Comparison of ENCODE assay signal across 7 cellular contexts in the genomic region with DNA sequence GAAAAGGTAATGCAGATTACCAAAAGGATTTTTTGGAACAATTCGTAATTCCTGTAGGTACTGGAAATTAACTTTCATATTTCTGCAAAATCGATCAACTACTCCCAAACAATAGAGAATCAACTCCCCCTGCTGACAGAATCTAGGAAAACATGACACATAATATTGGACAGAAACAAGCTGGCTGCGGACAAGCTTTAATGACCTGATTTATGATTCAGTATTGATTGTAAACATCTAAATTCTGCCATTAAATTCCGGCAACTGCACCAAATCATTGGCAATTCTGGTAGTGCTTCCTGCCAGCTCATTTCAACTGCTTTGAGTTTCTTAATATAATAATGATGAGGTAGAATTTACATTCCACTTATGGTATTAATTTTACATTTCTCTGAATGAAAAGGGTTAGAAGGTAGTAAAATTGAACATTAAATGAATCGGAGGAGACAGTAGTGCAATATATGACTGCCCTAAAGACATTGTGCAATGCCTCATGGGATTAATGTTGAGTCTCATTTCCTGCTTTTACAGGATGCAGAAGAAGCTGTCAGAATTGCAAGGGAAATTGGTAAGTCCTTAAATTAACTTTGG.
A peak's percentile ranks its signal among the peaks of the same experiment; 100 is the strongest.
DNase-seq lines count a peak whose midpoint lies in the region; ATAC-seq, FAIRE-seq and TF ChIP-seq lines count a peak whose summit lies in the region.

No MANE protein-coding gene starts in this region.

- SMC1A ChIA-PET in GM12878 (lab: Charles Lee; ENCODE audit: uncharacterized antibody, unreplicated experiment): interaction anchor here (0.5 to 3.7 kb wide), 12 partner anchors 147 to 706 kb away, joined by 3 to 33 read pairs (median 4); a partner anchor contains a TSS

- H3K9ac ChIP-seq in GM12878 (ENCODE audit: control insufficient read depth, insufficient read depth, low read length): no peak overlapping the region

- no TSS peak for BruUV-seq in GM12878 (replicated peaks; lab: Mats Ljungman, UMichigan)

- H3K36me3 ChIP-seq in HAP-1 (replicated peaks) (no peaks in the 10 kb centered on the region), GM12878 (ENCODE audit: control insufficient read depth in 2 of 2, insufficient read depth in 2 of 2, low read length in 1 of 2) (no peaks in the 10 kb centered on the region), vagina (no peaks in the 10 kb centered on the region)

- TF ChIP-seq RAD21 in GM12878 (IDR thresholded peaks at IDR 0.05; ENCODE audit: insufficient read depth, low read depth, low read length): peak; percentile 83

- RAD21 ChIA-PET in GM12878 (lab: Charles Lee; ENCODE audit: unreplicated experiment): interaction anchor here (0.6 to 1.7 kb wide), 21 partner anchors 9 to 965 kb away, joined by 3 to 18 read pairs (median 4); a partner anchor contains a TSS

- H3K9me3 ChIP-seq in HAP-1 (no peaks in the 10 kb centered on the region), GM12878 (replicated peaks; ENCODE audit: control insufficient read depth, insufficient read depth, low read length) (no peaks in the 10 kb centered on the region), vagina (no peaks in the 10 kb centered on the region)

- in situ Hi-C loops in HAP-1 (cut with MboI; ENCODE audit: low sequenced_read_pairs) (loop anchor here (10.0 kb wide), 3 partner anchors 251 to 581 kb away; a partner anchor contains a TSS), GM12878 (cut with MboI) (loop anchor here (5.0 to 10.0 kb wide), 3 partner anchors 279 to 581 kb away; no protein-coding TSS in a partner anchor)

- H3K27ac ChIP-seq in GM12878 (ENCODE audit: control insufficient read depth, insufficient read depth) (no peak overlapping the region), vagina (no peak overlapping the region)

- H3K4me2 ChIP-seq in GM12878 (ENCODE audit: control insufficient read depth, insufficient read depth): no peak overlapping the region; the same call in 1 of the 2 replicates

- peak; percentile 49 for DNase-seq in DMS153 treated with DMSO at 0.1 percent for 48 hours (lab: John Stamatoyannopoulos, UW; ENCODE audit: unreplicated experiment)
- DNase-seq in HAP-1 (ENCODE audit: low spot score in 2 of 2): peak; percentile 38 to 40
- peak; percentile 55 for DNase-seq in NCI-H345 (lab: John Stamatoyannopoulos, UW)
- no peak for DNase-seq in GM12878 (ENCODE audit: low read depth, low spot score)
- DNase-seq in kidney tubule cell (ENCODE audit: low spot score): peak; percentile 58
- no peak for DNase-seq in vagina (ENCODE audit: extremely low spot score in 2 of 2)
- no peak for DNase-seq in midbrain (lab: John Stamatoyannopoulos, UW)

- peaks cover 5% of the 10 kb centered on the region; the same call in 1 of the 2 replicates for H3K4me1 ChIP-seq in HAP-1
- H3K4me1 ChIP-seq in GM12878 (ENCODE audit: control insufficient read depth, insufficient read depth, low read length): no peaks in the 10 kb centered on the region; the same call in none of the 2 replicates
- peaks cover 28% of the 10 kb centered on the region for H3K4me1 ChIP-seq in vagina

- CTCF ChIA-PET in GM12878 (lab: Yijun Ruan, JAX): interaction anchor here (0.6 to 6.4 kb wide), 32 partner anchors 10 to 816 kb away, joined by 3 to 74 read pairs (median 4); a partner anchor contains a TSS

- FAIRE-seq in GM12878 (lab: Jason Lieb, UNC): peak; percentile 97

- intact Hi-C loops in GM12878 (cut with micrococcal nuclease; ENCODE audit: unreplicated experiment): loop anchor here (1.0 to 10.0 kb wide), 4 partner anchors 231 to 579 kb away; no protein-coding TSS in a partner anchor
- intact Hi-C loops in vagina (cut with DNase I): loop anchor here (10.0 kb wide), 1 partner anchor 581 kb away; no protein-coding TSS in a partner anchor

- POLR2A ChIA-PET in GM12878 (lab: Charles Lee): no interaction called here

- H2AFZ ChIP-seq in GM12878 (ENCODE audit: control insufficient read depth, low read depth, low read length): no peak overlapping the region

- 38% methylated on average over 5 of the region's 5 CpGs for WGBS in GM12878 (ENCODE audit: insufficient coverage, insufficient replicate concordance, low lambda C conversion rate, missing lambda C conversion rate)

- TF ChIP-seq EP300 in GM12878 (IDR thresholded peaks at IDR 0.05; ENCODE audit: borderline replicate concordance in 1 of 2, control insufficient read depth in 1 of 2, low read depth in 2 of 2, low read length in 2 of 2): no peak

- ATAC-seq in GM12878: peak; percentile 71

- H4K20me1 ChIP-seq in GM12878 (ENCODE audit: control insufficient read depth, insufficient read depth): no peaks in the 10 kb centered on the region

- TF ChIP-seq POLR2A in GM12878 (IDR thresholded peaks at IDR 0.05; ENCODE audit: low read depth, low read length) (no peak), vagina (IDR thresholded peaks at IDR 0.05) (no peak)

- TF ChIP-seq CTCF in GM12878 (IDR thresholded peaks at IDR 0.05 in 2 of 3, conservative IDR thresholded peaks at IDR 0.05 in 1 of 3; ENCODE audit: control insufficient read depth in 2 of 3, extremely low read depth in 1 of 3, insufficient read depth in 1 of 3, low read depth in 3 of 3, low read length in 3 of 3) (peak; percentile 30 to 53 (median 34); a peak in 4 of 6 replicates), vagina (IDR thresholded peaks at IDR 0.05) (peak; percentile 19 to 45 (median 36))

- H3K79me2 ChIP-seq in GM12878 (ENCODE audit: control insufficient read depth, insufficient read depth, low read length): no peaks in the 10 kb centered on the region

- H3K27me3 ChIP-seq in HAP-1 (ENCODE audit: low read depth): no peaks in the 10 kb centered on the region
- no peaks in the 10 kb centered on the region for H3K27me3 ChIP-seq in GM12878 (replicated peaks in 1 of 2; ENCODE audit: control insufficient read depth in 2 of 2, insufficient read depth in 2 of 2, low read length in 1 of 2)
- H3K27me3 ChIP-seq in vagina: no peaks in the 10 kb centered on the region

- H3K4me3 ChIP-seq in HAP-1 (no peak overlapping the region), GM12878 (no peak overlapping the region), vagina (no peak overlapping the region)

TF ChIP-seq in GM12878, 131 proteins besides CTCF, POLR2A, EP300 and RAD21:
- TF ChIP-seq SPI1 (IDR thresholded peaks at IDR 0.05; ENCODE audit: borderline replicate concordance, insufficient read depth, low read depth, low read length): peak; percentile 16; the same call in 1 of the 2 replicates
- no peak for TF ChIP-seq ASH2L (IDR thresholded peaks at IDR 0.05; ENCODE audit: borderline replicate concordance, low read depth)
- no peak for TF ChIP-seq BHLHE40 (IDR thresholded peaks at IDR 0.05; ENCODE audit: borderline replicate concordance in 1 of 2, low read depth in 2 of 2, low read length in 1 of 2)
- peak; percentile 78; the same call in 1 of the 2 replicates for TF ChIP-seq SMC3 (IDR thresholded peaks at IDR 0.05; ENCODE audit: borderline replicate concordance, low read length)

Comparison
In these comparisons a context has a peak if more than half of its experiments do, and no peak if none do; other contexts are left out.
1. DNase-seq: peak in DMS153 treated with DMSO at 0.1 percent for 48 hours (single experiment), HAP-1 (2 of 2), NCI-H345 (single experiment) and kidney tubule cell (single experiment); none in GM12878 (single experiment), vagina (0 of 2) and midbrain (single experiment).